Comparison of ENCODE assay signal across 10 cellular contexts in the genomic region with DNA sequence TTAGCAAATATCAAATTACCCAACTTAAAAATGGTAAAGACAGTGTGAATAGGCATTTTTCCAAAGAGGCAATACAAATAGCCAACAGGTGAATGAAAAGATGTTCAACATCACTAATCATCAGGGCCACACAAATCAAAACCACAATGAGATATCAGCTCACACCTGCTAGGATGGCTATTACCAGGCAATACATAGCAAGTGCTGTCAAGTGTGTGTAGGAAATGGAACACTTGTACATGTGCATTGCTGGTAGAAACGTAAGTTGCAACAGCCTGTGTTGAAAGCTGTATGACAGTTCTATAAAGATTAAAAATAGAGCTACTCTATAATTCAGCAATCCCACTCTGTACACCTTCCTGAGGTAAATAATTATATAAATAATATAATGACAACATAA. TPM values are rescaled to one million over a fixed set of nuclear protein-coding genes. Genes with fewer than 3 reads are reported as not detected.
A peak's percentile ranks its signal among the peaks of the same experiment; 100 is the strongest.
DNase-seq lines count a peak whose midpoint lies in the region; ATAC-seq, FAIRE-seq and TF ChIP-seq lines count a peak whose summit lies in the region.
"Not testable (repeated sequence)": the region's sequence is repeated elsewhere in the genome, so short reads cannot be mapped to it uniquely, and the experiment has no call there.
"Had no signal": no experiment of that assay in that cellular context is flagged by ENCODE, and none has a peak within 500 bp of the region (broad histone marks: within the 10 kb centered on the region; RNA-seq: fewer than 3 reads in every experiment).

No MANE protein-coding gene starts in this region.

- FAIRE-seq in GM12891 (lab: Jason Lieb, UNC): peak; percentile 100

- not testable (repeated sequence) for DNase-seq in GM12891 (ENCODE audit: insufficient read length, low spot score)

- ATAC-seq in GM18868 (IDR thresholded peaks at IDR 0.05; ENCODE audit: unreplicated experiment) (peak; percentile 66), GM19372 (IDR thresholded peaks at IDR 0.05; ENCODE audit: low read depth, unreplicated experiment) (peak; percentile 61), GM21367 (IDR thresholded peaks at IDR 0.05; ENCODE audit: unreplicated experiment) (peak; percentile 98), GM21723 (IDR thresholded peaks at IDR 0.05; ENCODE audit: unreplicated experiment) (peak; percentile 97), HG02870 (IDR thresholded peaks at IDR 0.05; ENCODE audit: unreplicated experiment) (peak; percentile 74), HG03175 (IDR thresholded peaks at IDR 0.05; ENCODE audit: unreplicated experiment) (peak; percentile 95), HG03571 (IDR thresholded peaks at IDR 0.05; ENCODE audit: unreplicated experiment) (peak; percentile 58)

- TF ChIP-seq POLR2A in GM12891 (IDR thresholded peaks at IDR 0.05; ENCODE audit: low read depth, low read length): not testable (repeated sequence)

RNA-seq across cellular contexts. Expression of a gene that starts 2.5 kb away (rescaled TPM):
- 0.56 TPM for polyA plus RNA-seq in GM12891 (2012; ENCODE audit: low read depth, missing spikeins)
- polyA plus RNA-seq: BJ, SK-N-SH had no signal

RNA-seq across cellular contexts. Expression of a gene that starts 9.5 kb away (rescaled TPM):
- polyA plus RNA-seq in GM12891 (2012; ENCODE audit: low read depth, missing spikeins): 0.82 TPM
- polyA plus RNA-seq: BJ, SK-N-SH had no signal

RNA-seq across cellular contexts. Expression of a gene that starts 25.5 kb away (rescaled TPM):
- polyA plus RNA-seq in GM12891 (2012; ENCODE audit: low read depth, missing spikeins): 0.33 TPM
- polyA plus RNA-seq: BJ, SK-N-SH had no signal
